1 cellular context compared by ENCODE assay signal in the genomic region with DNA sequence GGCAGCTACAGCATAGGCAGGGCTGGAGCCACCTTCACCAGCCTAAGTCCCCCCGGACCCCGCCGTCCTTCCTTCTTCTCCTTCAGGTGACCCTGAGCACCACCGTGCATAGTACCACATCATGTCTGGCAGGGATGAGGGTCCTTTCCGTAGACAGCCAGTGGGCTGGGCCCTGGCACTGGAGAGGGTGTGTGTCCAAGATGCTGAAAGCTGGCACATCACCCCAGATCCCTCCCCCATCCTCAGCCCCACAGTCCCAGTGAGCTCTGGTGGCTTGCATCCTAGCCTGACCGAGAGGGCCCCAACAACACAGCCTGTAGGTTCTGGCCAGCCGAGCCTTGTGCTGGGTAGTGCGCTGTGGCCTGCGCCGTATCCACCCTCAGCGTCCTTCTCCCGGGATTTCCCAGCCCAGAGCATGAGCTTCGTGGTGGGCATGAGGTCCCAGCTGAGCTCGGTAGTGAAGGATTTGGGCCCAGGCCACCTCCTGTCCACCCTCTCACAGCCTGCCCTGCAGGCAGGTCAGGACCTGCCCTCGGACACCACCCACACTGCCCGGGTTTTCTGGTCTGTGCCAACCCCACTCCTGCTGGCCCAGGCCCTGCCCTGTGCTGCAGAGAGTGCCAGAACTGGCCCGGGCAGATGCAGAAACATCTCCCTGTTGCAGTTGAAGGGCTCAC.
TF ChIP-seq lines count a peak whose summit lies in the region.

No MANE protein-coding gene starts in this region.

TF ChIP-seq in GM23338, 12 proteins besides CTCF, POLR2A, EP300 and RAD21 (continued from another document):
- TF ChIP-seq, protein P1, sequence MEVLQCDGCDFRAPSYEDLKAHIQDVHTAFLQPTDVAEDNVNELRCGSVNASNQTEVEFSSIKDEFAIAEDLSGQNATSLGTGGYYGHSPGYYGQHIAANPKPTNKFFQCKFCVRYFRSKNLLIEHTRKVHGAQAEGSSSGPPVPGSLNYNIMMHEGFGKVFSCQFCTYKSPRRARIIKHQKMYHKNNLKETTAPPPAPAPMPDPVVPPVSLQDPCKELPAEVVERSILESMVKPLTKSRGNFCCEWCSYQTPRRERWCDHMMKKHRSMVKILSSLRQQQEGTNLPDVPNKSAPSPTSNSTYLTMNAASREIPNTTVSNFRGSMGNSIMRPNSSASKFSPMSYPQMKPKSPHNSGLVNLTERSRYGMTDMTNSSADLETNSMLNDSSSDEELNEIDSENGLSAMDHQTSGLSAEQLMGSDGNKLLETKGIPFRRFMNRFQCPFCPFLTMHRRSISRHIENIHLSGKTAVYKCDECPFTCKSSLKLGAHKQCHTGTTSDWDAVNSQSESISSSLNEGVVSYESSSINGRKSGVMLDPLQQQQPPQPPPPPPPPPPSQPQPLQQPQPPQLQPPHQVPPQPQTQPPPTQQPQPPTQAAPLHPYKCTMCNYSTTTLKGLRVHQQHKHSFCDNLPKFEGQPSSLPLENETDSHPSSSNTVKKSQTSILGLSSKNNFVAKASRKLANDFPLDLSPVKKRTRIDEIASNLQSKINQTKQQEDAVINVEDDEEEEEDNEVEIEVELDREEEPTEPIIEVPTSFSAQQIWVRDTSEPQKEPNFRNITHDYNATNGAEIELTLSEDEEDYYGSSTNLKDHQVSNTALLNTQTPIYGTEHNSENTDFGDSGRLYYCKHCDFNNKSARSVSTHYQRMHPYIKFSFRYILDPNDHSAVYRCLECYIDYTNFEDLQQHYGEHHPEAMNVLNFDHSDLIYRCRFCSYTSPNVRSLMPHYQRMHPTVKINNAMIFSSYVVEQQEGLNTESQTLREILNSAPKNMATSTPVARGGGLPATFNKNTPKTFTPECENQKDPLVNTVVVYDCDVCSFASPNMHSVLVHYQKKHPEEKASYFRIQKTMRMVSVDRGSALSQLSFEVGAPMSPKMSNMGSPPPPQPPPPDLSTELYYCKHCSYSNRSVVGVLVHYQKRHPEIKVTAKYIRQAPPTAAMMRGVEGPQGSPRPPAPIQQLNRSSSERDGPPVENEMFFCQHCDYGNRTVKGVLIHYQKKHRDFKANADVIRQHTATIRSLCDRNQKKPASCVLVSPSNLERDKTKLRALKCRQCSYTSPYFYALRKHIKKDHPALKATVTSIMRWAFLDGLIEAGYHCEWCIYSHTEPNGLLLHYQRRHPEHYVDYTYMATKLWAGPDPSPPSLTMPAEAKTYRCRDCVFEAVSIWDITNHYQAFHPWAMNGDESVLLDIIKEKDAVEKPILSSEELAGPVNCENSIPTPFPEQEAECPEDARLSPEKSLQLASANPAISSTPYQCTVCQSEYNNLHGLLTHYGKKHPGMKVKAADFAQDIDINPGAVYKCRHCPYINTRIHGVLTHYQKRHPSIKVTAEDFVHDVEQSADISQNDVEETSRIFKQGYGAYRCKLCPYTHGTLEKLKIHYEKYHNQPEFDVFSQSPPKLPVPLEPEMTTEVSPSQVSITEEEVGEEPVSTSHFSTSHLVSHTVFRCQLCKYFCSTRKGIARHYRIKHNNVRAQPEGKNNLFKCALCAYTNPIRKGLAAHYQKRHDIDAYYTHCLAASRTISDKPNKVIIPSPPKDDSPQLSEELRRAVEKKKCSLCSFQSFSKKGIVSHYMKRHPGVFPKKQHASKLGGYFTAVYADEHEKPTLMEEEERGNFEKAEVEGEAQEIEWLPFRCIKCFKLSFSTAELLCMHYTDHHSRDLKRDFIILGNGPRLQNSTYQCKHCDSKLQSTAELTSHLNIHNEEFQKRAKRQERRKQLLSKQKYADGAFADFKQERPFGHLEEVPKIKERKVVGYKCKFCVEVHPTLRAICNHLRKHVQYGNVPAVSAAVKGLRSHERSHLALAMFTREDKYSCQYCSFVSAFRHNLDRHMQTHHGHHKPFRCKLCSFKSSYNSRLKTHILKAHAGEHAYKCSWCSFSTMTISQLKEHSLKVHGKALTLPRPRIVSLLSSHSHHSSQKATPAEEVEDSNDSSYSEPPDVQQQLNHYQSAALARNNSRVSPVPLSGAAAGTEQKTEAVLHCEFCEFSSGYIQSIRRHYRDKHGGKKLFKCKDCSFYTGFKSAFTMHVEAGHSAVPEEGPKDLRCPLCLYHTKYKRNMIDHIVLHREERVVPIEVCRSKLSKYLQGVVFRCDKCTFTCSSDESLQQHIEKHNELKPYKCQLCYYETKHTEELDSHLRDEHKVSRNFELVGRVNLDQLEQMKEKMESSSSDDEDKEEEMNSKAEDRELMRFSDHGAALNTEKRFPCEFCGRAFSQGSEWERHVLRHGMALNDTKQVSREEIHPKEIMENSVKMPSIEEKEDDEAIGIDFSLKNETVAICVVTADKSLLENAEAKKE (CRISPR knock-in tag; IDR thresholded peaks at IDR 0.05): no peak
- no peak for TF ChIP-seq JUNB (IDR thresholded peaks at IDR 0.05; ENCODE audit: unreplicated experiment)
- TF ChIP-seq ZNF114 (CRISPR knock-in tag; IDR thresholded peaks at IDR 0.05): no peak
- no peak for TF ChIP-seq EZH2phosphoT487 (IDR thresholded peaks at IDR 0.05; ENCODE audit: unreplicated experiment)
- TF ChIP-seq POLR2AphosphoS5 (IDR thresholded peaks at IDR 0.05; ENCODE audit: low read depth): no peak
- no peak for TF ChIP-seq STAT1 (IDR thresholded peaks at IDR 0.05; ENCODE audit: unreplicated experiment)
- TF ChIP-seq CREB1 (CRISPR knock-in tag; IDR thresholded peaks at IDR 0.05; ENCODE audit: low read depth): no peak
- no peak for TF ChIP-seq EZH2 (IDR thresholded peaks at IDR 0.05; ENCODE audit: low read depth, unreplicated experiment)
